Comparison of ENCODE assay signal across 32 cellular contexts in the genomic region with DNA sequence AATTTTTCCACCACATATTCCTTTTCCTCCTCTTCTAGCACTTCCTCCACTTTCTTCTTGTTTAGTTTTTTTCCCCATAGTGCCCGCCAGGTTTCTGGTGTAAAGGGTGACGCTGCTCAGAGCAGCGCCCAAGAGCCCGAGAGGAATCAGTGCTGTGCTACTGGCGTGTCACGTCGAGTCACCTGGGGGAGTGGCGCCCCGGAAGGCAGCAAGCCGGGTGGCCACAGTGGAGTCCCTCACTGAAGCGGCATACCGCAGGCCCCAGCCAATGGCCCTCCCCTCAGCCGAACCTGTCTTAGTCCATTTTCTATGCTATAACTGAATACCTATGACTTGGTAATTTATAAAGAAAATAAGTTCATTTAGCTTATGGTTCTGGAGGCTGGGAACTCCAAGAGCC.
"Had no signal": no experiment of that assay in that cellular context is flagged by ENCODE, and none has a peak within 500 bp of the region (broad histone marks: within the 10 kb centered on the region; RNA-seq: fewer than 3 reads in every experiment).

No MANE protein-coding gene starts in this region.

- H3K4me3 Mint-ChIP-seq: activated naive CD4-positive, alpha-beta T cell treated with anti-CD3 and anti-CD28 coated beads for 36 hours; activated naive CD4-positive, alpha-beta T cell treated with anti-CD3 and anti-CD28 coated beads, Interleukin-2, amount 10 ng/mL, durations not matched to agents 7 days and 5 days; activated naive CD4-positive, alpha-beta T cell treated with anti-CD3 and anti-CD28 coated beads, Interleukin-2, amount 50 U/mL, for 24 hours; activated naive CD8-positive, alpha-beta T cell; activated naive CD8-positive, alpha-beta T cell treated with anti-CD3 and anti-CD28 coated beads for 36 hours; activated naive CD8-positive, alpha-beta T cell treated with anti-CD3 and anti-CD28 coated beads, Interleukin-2, amount 10 ng/mL, durations not matched to agents 7 days and 5 days; activated naive CD8-positive, alpha-beta T cell treated with anti-CD3 and anti-CD28 coated beads, Interleukin-2, amount 50 U/mL, for 24 hours; activated T-cell treated with anti-CD3 and anti-CD28 coated beads, Interleukin-2, amount 50 U/mL, for 24 hours; activated T-cell treated with anti-CD3 and anti-CD28 coated beads, Interleukin-2, amount 50 U/mL, for 4 hours; activated T-cell treated with anti-CD3 and anti-CD28 coated beads, Interleukin-2, amount 50 U/mL, for 72 hours; activated T-helper 1 cell treated with anti-CD3 and anti-CD28 coated beads, Interleukin-12 subunit alpha, Interleukin-12 subunit beta, Interleukin-2, Interleukin-4 antibody, amounts not matched to agents 30 ng/mL and 10 ng/mL and 1 ng/mL, durations not matched to agents 14 hours and 24 hours and 36 hours; activated T-helper 17 cell treated with anti-CD3 and anti-CD28 coated beads, Interleukin-2, amount 50 U/mL, for 72 hours; brain; central memory CD8-positive, alpha-beta T cell had no signal

- H3K27ac Mint-ChIP-seq: activated naive CD4-positive, alpha-beta T cell treated with anti-CD3 and anti-CD28 coated beads for 36 hours; activated naive CD4-positive, alpha-beta T cell treated with anti-CD3 and anti-CD28 coated beads, Interleukin-2, amount 10 ng/mL, durations not matched to agents 7 days and 5 days; activated naive CD4-positive, alpha-beta T cell treated with anti-CD3 and anti-CD28 coated beads, Interleukin-2, amount 50 U/mL, for 24 hours; activated naive CD4-positive, alpha-beta T cell treated with anti-CD3 and anti-CD28 coated beads, Interleukin-2, amount 50 U/mL, for 72 hours; activated naive CD8-positive, alpha-beta T cell; activated naive CD8-positive, alpha-beta T cell treated with anti-CD3 and anti-CD28 coated beads for 36 hours; activated naive CD8-positive, alpha-beta T cell treated with anti-CD3 and anti-CD28 coated beads, Interleukin-2, amount 10 ng/mL, durations not matched to agents 7 days and 5 days; activated naive CD8-positive, alpha-beta T cell treated with anti-CD3 and anti-CD28 coated beads, Interleukin-2, amount 50 U/mL, for 24 hours; activated T-cell treated with anti-CD3 and anti-CD28 coated beads, Interleukin-2, amount 50 U/mL, for 24 hours; activated T-cell treated with anti-CD3 and anti-CD28 coated beads, Interleukin-2, amount 50 U/mL, for 72 hours; activated T-helper 1 cell treated with anti-CD3 and anti-CD28 coated beads, Interleukin-12 subunit alpha, Interleukin-12 subunit beta, Interleukin-2, Interleukin-4 antibody, amounts not matched to agents 30 ng/mL and 10 ng/mL and 1 ng/mL, durations not matched to agents 14 hours and 24 hours and 36 hours; activated T-helper 17 cell treated with anti-CD3 and anti-CD28 coated beads, Interleukin-2, amount 50 U/mL, for 72 hours; activated T-helper 2 cell treated with anti-CD3 and anti-CD28 coated beads, Interferon-gamma antibody, Interleukin-2, Interleukin-4, amounts not matched to agents 10 μg/mL and 5 μg/mL and 100 μg/mL, durations not matched to agents 14 hours and 24 hours and 36 hours; brain had no signal

- H3K27me3 Mint-ChIP-seq: activated naive CD4-positive, alpha-beta T cell treated with anti-CD3 and anti-CD28 coated beads, Interleukin-2, amount 10 ng/mL, durations not matched to agents 7 days and 5 days; activated naive CD4-positive, alpha-beta T cell treated with anti-CD3 and anti-CD28 coated beads, Interleukin-2, amount 50 U/mL, for 24 hours; activated naive CD8-positive, alpha-beta T cell; activated naive CD8-positive, alpha-beta T cell treated with anti-CD3 and anti-CD28 coated beads for 36 hours; activated naive CD8-positive, alpha-beta T cell treated with anti-CD3 and anti-CD28 coated beads, Interleukin-2, amount 10 ng/mL, durations not matched to agents 7 days and 5 days; activated naive CD8-positive, alpha-beta T cell treated with anti-CD3 and anti-CD28 coated beads, Interleukin-2, amount 50 U/mL, for 24 hours; activated T-helper 17 cell treated with anti-CD3 and anti-CD28 coated beads, Interleukin-2, amount 50 U/mL, for 72 hours; central memory CD8-positive, alpha-beta T cell had no signal

- H3K4me1 Mint-ChIP-seq: activated naive CD4-positive, alpha-beta T cell treated with anti-CD3 and anti-CD28 coated beads, Interleukin-2, amount 10 ng/mL, durations not matched to agents 7 days and 5 days; activated naive CD4-positive, alpha-beta T cell treated with anti-CD3 and anti-CD28 coated beads, Interleukin-2, amount 50 U/mL, for 24 hours; activated naive CD8-positive, alpha-beta T cell treated with anti-CD3 and anti-CD28 coated beads for 36 hours; activated naive CD8-positive, alpha-beta T cell treated with anti-CD3 and anti-CD28 coated beads, Interleukin-2, amount 10 ng/mL, durations not matched to agents 7 days and 5 days; activated naive CD8-positive, alpha-beta T cell treated with anti-CD3 and anti-CD28 coated beads, Interleukin-2, amount 50 U/mL, for 24 hours; activated T-helper 17 cell treated with anti-CD3 and anti-CD28 coated beads, Interleukin-2, amount 50 U/mL, for 72 hours; brain; central memory CD8-positive, alpha-beta T cell had no signal

- DNase-seq: activated effector memory CD4-positive, alpha-beta T cell treated with anti-CD3 and anti-CD28 coated beads, Interleukin-2, amount 50 U/mL, for 16 hours; activated effector memory CD4-positive, alpha-beta T cell treated with Interleukin-2 at 50 U/mL for 16 hours; activated naive CD4-positive, alpha-beta T cell; activated naive CD4-positive, alpha-beta T cell treated with anti-CD3 and anti-CD28 coated beads for 36 hours; activated naive CD4-positive, alpha-beta T cell treated with anti-CD3 and anti-CD28 coated beads, Interleukin-2, amount 10 ng/mL, durations not matched to agents 7 days and 5 days; activated naive CD4-positive, alpha-beta T cell treated with anti-CD3 and anti-CD28 coated beads, Interleukin-2, amount 50 U/mL, for 16 hours; activated naive CD4-positive, alpha-beta T cell treated with Interleukin-2 at 50 U/mL for 16 hours; activated naive CD8-positive, alpha-beta T cell treated with anti-CD3 and anti-CD28 coated beads for 36 hours; activated naive CD8-positive, alpha-beta T cell treated with anti-CD3 and anti-CD28 coated beads, Interleukin-2, amount 10 ng/mL, durations not matched to agents 7 days and 5 days; activated naive CD8-positive, alpha-beta T cell treated with anti-CD3 and anti-CD28 coated beads, Interleukin-2, amount 50 U/mL, for 24 hours; activated T-cell treated with anti-CD3 and anti-CD28 coated beads, Interleukin-2, amount 50 U/mL, for 1 hour; activated T-cell treated with anti-CD3 and anti-CD28 coated beads, Interleukin-2, amount 50 U/mL, for 24 hours; activated T-cell treated with anti-CD3 and anti-CD28 coated beads, Interleukin-2, amount 50 U/mL, for 4 hours; activated T-cell treated with anti-CD3 and anti-CD28 coated beads, Interleukin-2, amount 50 U/mL, for 48 hours; activated T-cell treated with anti-CD3 and anti-CD28 coated beads, Interleukin-2, amount 50 U/mL, for 72 hours; adrenal gland; amniotic stem cell; anterior cingulate cortex; aorta; body of pancreas; brain microvascular endothelial cell; caudate nucleus; central memory CD4-positive, alpha-beta T cell; cerebellar nuclear complex had no signal

- H3K36me3 Mint-ChIP-seq: activated naive CD4-positive, alpha-beta T cell treated with anti-CD3 and anti-CD28 coated beads, Interleukin-2, amount 10 ng/mL, durations not matched to agents 7 days and 5 days; activated naive CD4-positive, alpha-beta T cell treated with anti-CD3 and anti-CD28 coated beads, Interleukin-2, amount 50 U/mL, for 24 hours; activated naive CD8-positive, alpha-beta T cell; activated naive CD8-positive, alpha-beta T cell treated with anti-CD3 and anti-CD28 coated beads for 36 hours; activated naive CD8-positive, alpha-beta T cell treated with anti-CD3 and anti-CD28 coated beads, Interleukin-2, amount 10 ng/mL, durations not matched to agents 7 days and 5 days; brain had no signal
